Comparison of ENCODE assay signal across 8 cellular contexts in genomic region chr16:1653023-1653422, GRCh38.
"Had no signal": no experiment of that assay in that cellular context is flagged by ENCODE, and none has a peak within 500 bp of the region (broad histone marks: within the 10 kb centered on the region; RNA-seq: fewer than 3 reads in every experiment).

No MANE protein-coding gene starts in this region.

- H3K4me2 ChIP-seq: KMS-11 had no signal

- H3K4me3 Mint-ChIP-seq: IgD-negative memory B cell had no signal

- H3K27ac ChIP-seq: HL-60, KMS-11 had no signal

- H3K9ac ChIP-seq: KMS-11 had no signal

- FAIRE-seq: HepG2, HTR-8/SVneo, K562 had no signal

- H3K4me3 ChIP-seq: K562 had no signal

- H3K27ac Mint-ChIP-seq: IgD-negative memory B cell had no signal

- ATAC-seq: K562 had no signal

- H3K27me3 Mint-ChIP-seq: IgD-negative memory B cell had no signal

- H3K9me3 Mint-ChIP-seq: IgD-negative memory B cell had no signal

- DNase-seq: IMR-90, KBM-7 had no signal
